Comparison of ENCODE assay signal across 15 cellular contexts in the genomic region with DNA sequence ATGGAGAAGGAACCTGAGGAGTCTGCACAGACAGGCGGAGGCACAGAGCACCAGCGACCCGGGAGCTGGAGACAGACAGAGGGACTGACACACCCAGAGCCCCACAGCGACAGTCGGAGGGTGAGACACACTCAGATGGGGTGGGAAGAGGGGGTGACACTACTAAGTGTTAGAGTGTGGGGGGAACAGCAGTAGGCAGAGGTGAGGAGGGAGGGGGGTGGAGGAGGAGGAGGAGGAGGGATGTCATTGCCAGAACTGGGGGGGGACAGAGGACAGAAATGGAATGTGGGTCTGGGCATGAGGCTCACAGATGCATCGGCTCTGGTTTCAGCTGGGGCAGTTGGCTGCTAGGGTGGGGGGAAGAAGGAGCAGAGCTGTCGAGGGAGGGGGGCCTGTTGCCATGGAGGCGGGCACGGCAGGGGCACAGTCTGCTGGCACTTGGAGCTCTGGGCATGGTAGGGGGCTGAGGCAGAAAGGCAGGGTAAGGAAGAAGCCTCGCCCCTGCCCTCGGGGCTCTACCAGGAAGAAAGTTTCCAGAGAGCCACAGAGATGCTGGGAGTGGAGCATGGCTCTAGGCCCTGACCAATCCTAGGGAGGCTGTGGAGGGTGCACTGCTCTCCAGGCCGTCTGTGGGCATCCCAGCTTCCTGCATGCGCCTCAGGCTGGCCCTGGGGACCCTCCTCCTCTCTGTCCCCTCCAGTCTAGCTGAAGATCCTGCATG. TPM values are rescaled to one million over a fixed set of nuclear protein-coding genes. Genes with fewer than 3 reads are reported as not detected.
A peak's percentile ranks its signal among the peaks of the same experiment; 100 is the strongest.
DNase-seq lines count a peak whose midpoint lies in the region; ATAC-seq and TF ChIP-seq lines count a peak whose summit lies in the region.
"Had no signal": no experiment of that assay in that cellular context is flagged by ENCODE, and none has a peak within 500 bp of the region (broad histone marks: within the 10 kb centered on the region; RNA-seq: fewer than 3 reads in every experiment).

No MANE protein-coding gene starts in this region.

- H3K4me2 ChIP-seq in skeletal muscle satellite cell (ENCODE audit: low read length) (peak overlapping the region; percentile 35), PC-9 (no peak overlapping the region)

- POLR2A ChIA-PET in PC-9 (lab: Charles Lee; ENCODE audit: unreplicated experiment), result interaction anchor here (0.6 kb wide), 2 partner anchors 72 to 84 kb away, joined by 3 to 6 read pairs; no protein-coding TSS in a partner anchor

- H3K4me1 ChIP-seq in right atrium auricular region (peaks cover 0 to 100% of the 10 kb centered on the region in 2 donors), skeletal muscle satellite cell (ENCODE audit: control insufficient read depth, insufficient read depth, low read length) (peaks cover 88% of the 10 kb centered on the region), PC-9 (replicated peaks; ENCODE audit: insufficient read depth) (peaks cover 36% of the 10 kb centered on the region)

- H3K4me3 ChIP-seq in right atrium auricular region (no peak overlapping the region), skeletal muscle satellite cell (ENCODE audit: low read length) (no peak overlapping the region), PC-9 (no peak overlapping the region)

- BruUV-seq in PC-9 (replicated peaks; lab: Mats Ljungman, UMichigan), result no TSS peak

- CTCF ChIA-PET in PC-9 (lab: Charles Lee), result interaction anchor here (1.6 kb wide), 1 partner anchor 9 kb away, joined by 4 read pairs; no protein-coding TSS in a partner anchor

- DNase-seq in ELF-1 (ENCODE audit: low read depth, low spot score) (peak; percentile 52), right atrium auricular region (ENCODE audit: low spot score) (no peak), RKO (ENCODE audit: low spot score) (no peak), ureter (ENCODE audit: low spot score) (no peak), D341Med (ENCODE audit: low spot score) (no peak), PC-9 (no peak)
- DNase-seq: activated effector memory CD4-positive, alpha-beta T cell treated with Interleukin-2 at 50 U/mL for 16 hours; CD8-positive, alpha-beta memory T cell; dermis blood vessel endothelial cell; naive thymus-derived CD4-positive, alpha-beta T cell; NCI-H2029 treated with DMSO at 0.1 percent for 48 hours; RPMI8226 had no signal

- ATAC-seq in SK-N-SH treated with all-trans-retinoic acid at 6 μM for 48 hours, result peak; percentile 22; the same call in 2 of the 3 replicates
- ATAC-seq: activated CD4-positive, CD25-positive, alpha-beta regulatory T cell treated with anti-CD3 and anti-CD28 coated beads, Interleukin-2, amount 50 U/mL, for 24 hours; naive thymus-derived CD4-positive, alpha-beta T cell had no signal

- no peak for TF ChIP-seq CTCF in right atrium auricular region (IDR thresholded peaks at IDR 0.05)
- no peak for TF ChIP-seq CTCF in PC-9 (conservative IDR thresholded peaks at IDR 0.05)

- intact Hi-C loops in PC-9 (cut with micrococcal nuclease; ENCODE audit: unreplicated experiment), result no loop called here

- H4K20me1 ChIP-seq in PC-9 (ENCODE audit: insufficient read depth), result no peaks in the 10 kb centered on the region

- peaks cover 7% of the 10 kb centered on the region; the same call in 1 of the 2 replicates for H3K79me2 ChIP-seq in PC-9 (ENCODE audit: low read depth)

- H3K36me3 ChIP-seq in right atrium auricular region (no peaks in the 10 kb centered on the region), skeletal muscle satellite cell (ENCODE audit: insufficient read depth, low read length) (no peaks in the 10 kb centered on the region), PC-9 (ENCODE audit: low read depth) (no peaks in the 10 kb centered on the region)

- no peaks in the 10 kb centered on the region for H3K9me3 ChIP-seq in right atrium auricular region
- H3K9me3 ChIP-seq in skeletal muscle satellite cell (replicated peaks; ENCODE audit: low read length), result no peaks in the 10 kb centered on the region
- no peaks in the 10 kb centered on the region for H3K9me3 ChIP-seq in PC-9 (ENCODE audit: insufficient read depth, low read depth)

- H3K27ac ChIP-seq in right atrium auricular region (peak overlapping the region; percentile 90 to 96), PC-9 (no peak overlapping the region)

- peaks cover 12% of the 10 kb centered on the region; the same call in 1 of the 2 replicates for H3F3A ChIP-seq in PC-9 (ENCODE audit: insufficient read depth, low read depth)

- no peaks in the 10 kb centered on the region for H3K9me2 ChIP-seq in PC-9 (ENCODE audit: insufficient read depth)

- no peak overlapping the region for H2AFZ ChIP-seq in PC-9

- peak overlapping the region; percentile 7 for H3K9ac ChIP-seq in skeletal muscle satellite cell (ENCODE audit: low read depth, low read length)

- H3K27me3 ChIP-seq in right atrium auricular region, result no peaks in the 10 kb centered on the region
- no peaks in the 10 kb centered on the region for H3K27me3 ChIP-seq in skeletal muscle satellite cell (ENCODE audit: control insufficient read depth, insufficient read depth, low read length)
- no peaks in the 10 kb centered on the region for H3K27me3 ChIP-seq in PC-9 (ENCODE audit: insufficient read depth, low read depth)

TF ChIP-seq in SK-N-SH treated with all-trans-retinoic acid at 6 μM for 48 hours, 23 proteins besides CTCF, POLR2A, EP300 and RAD21:
- TF ChIP-seq OSR1 (CRISPR knock-in tag; IDR thresholded peaks at IDR 0.05) (no peak), GLIS3 (CRISPR knock-in tag; IDR thresholded peaks at IDR 0.05) (no peak), ZNF8 (CRISPR knock-in tag; IDR thresholded peaks at IDR 0.05) (no peak)

RNA-seq across cellular contexts. Expression of gene AHDC1, which starts 37.3 kb away (rescaled TPM):
- 10 to 100 TPM; 23.5 to 35.0 TPM for total RNA-seq in right atrium auricular region
- 11.6 and 11.9 TPM in 2 replicates for total RNA-seq in skeletal muscle satellite cell (2012; rRNA removed)
- total RNA-seq in ureter, result 27.3 TPM
- 45.9 and 48.8 TPM in 2 replicates for total RNA-seq in PC-9 (2021)
